Comparison of ENCODE assay signal across 8 cellular contexts in the genomic region with DNA sequence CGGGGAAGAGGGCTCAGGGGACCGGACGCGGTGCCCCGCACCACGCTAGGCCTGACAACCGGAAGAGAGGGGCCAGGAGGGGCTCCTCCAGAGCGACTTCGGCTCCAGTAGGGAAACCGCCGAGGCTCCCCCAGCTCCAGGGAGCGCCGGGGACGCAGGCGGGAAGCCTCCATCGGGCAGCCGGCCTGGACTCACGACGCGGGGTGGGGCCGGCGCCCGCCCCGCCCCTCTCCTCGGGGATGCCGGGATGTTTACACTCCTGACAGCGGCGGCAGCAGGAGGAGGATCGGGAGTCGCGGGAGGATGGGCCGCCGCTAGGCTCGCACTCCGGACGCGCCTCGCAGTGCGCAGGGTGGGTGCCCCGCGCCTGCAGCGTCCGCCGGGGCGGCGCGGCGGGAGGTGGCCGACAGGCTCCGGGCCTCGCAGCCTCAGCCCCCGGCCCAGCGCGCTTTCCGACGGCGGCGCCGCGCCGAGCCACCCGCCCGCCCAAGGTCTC. TPM values are rescaled to one million over a fixed set of nuclear protein-coding genes. Genes with fewer than 3 reads are reported as not detected.
A peak's percentile ranks its signal among the peaks of the same experiment; 100 is the strongest.
DNase-seq lines count a peak whose midpoint lies in the region; ATAC-seq lines count a peak whose summit lies in the region.

TSS of gene NEK7 (plus strand) at position 254 of the 496 bp plus-strand sequence. CDS start 75,583 bp downstream, outside the sequence.

- H3K27ac ChIP-seq in CD8-positive, alpha-beta memory T cell (ENCODE audit: low read depth, low read length): peak within 1 kb of the TSS; percentile 86

- ATAC-seq in GM19463 (IDR thresholded peaks at IDR 0.05; ENCODE audit: unreplicated experiment): peak; percentile 44
- peak; percentile 47 for ATAC-seq in HG03571 (IDR thresholded peaks at IDR 0.05; ENCODE audit: unreplicated experiment)
- peak; percentile 37 for ATAC-seq in effector memory CD8-positive, alpha-beta T cell (replicated peaks)

- CTCF ChIA-PET in CD8-positive, alpha-beta memory T cell (lab: Charles Lee): interaction anchor here (0.6 to 5.9 kb wide), 8 partner anchors 10 to 635 kb away, joined by 3 to 40 read pairs (median 3); no protein-coding TSS in a partner anchor

- POLR2A ChIA-PET in CD8-positive, alpha-beta memory T cell (lab: Charles Lee): interaction anchor here (0.5 to 2.1 kb wide), 9 partner anchors 9 to 456 kb away, joined by 3 to 11 read pairs (median 6); no protein-coding TSS in a partner anchor

- no peaks in the 10 kb centered on the region for H3K9me3 ChIP-seq in CD8-positive, alpha-beta memory T cell (ENCODE audit: low read length)

- H3K4me3 ChIP-seq in CD8-positive, alpha-beta memory T cell (ENCODE audit: low read length): peak within 1 kb of the TSS; percentile 84

- H3K4me1 ChIP-seq in CD8-positive, alpha-beta memory T cell (ENCODE audit: insufficient read depth, low read length): peaks cover 30% of the 10 kb centered on the region

- peaks cover 0 to 1% (median 0%) of the 10 kb centered on the region in 5 donors for H3K9me3 Mint-ChIP-seq in CD8-positive, alpha-beta memory T cell
- H3K9me3 Mint-ChIP-seq in effector memory CD8-positive, alpha-beta T cell: no peaks in the 10 kb centered on the region

- DNase-seq in CD8-positive, alpha-beta memory T cell: peak; percentile 56 to 74 (median 65)
- DNase-seq in NCI-H82 treated with DMSO at 0.1 percent for 48 hours (lab: John Stamatoyannopoulos, UW; ENCODE audit: unreplicated experiment) (peak; percentile 77), lung microvascular endothelial cell (ENCODE audit: low read depth in 2 of 2) (peak; percentile 71 to 88)
- DNase-seq in activated CD8-positive, alpha-beta memory T cell treated with anti-CD3 and anti-CD28 coated beads for 24 hours: peak; percentile 88
- DNase-seq in effector memory CD8-positive, alpha-beta T cell: peak in 2 of 3 experiments; percentile 40 to 55
- DNase-seq in stimulated activated CD8-positive, alpha-beta memory T cell treated with anti-CD3 and anti-CD28 coated beads, Interleukin-15, amount 100 ng/mL, for 24 hours (ENCODE audit: low read depth): peak; percentile 49

- no peaks in the 10 kb centered on the region for H3K27me3 ChIP-seq in CD8-positive, alpha-beta memory T cell (ENCODE audit: insufficient read depth, low read length, poor library complexity, severe bottlenecking)

- peaks cover 0 to 19% (median 0%) of the 10 kb centered on the region in 3 donors for H3K36me3 Mint-ChIP-seq in CD8-positive, alpha-beta memory T cell
- peaks cover 29% of the 10 kb centered on the region for H3K36me3 Mint-ChIP-seq in effector memory CD8-positive, alpha-beta T cell (ENCODE audit: insufficient read depth)

- peaks cover 0 to 3% of the 10 kb centered on the region in 2 donors for H3K27me3 Mint-ChIP-seq in CD8-positive, alpha-beta memory T cell
- no peaks in the 10 kb centered on the region for H3K27me3 Mint-ChIP-seq in effector memory CD8-positive, alpha-beta T cell

- no peaks in the 10 kb centered on the region for H3K36me3 ChIP-seq in CD8-positive, alpha-beta memory T cell (ENCODE audit: insufficient read depth, low read length)

- peak within 1 kb of the TSS; percentile 95 to 100 (median 100) for H3K27ac Mint-ChIP-seq in CD8-positive, alpha-beta memory T cell
- peak within 1 kb of the TSS; percentile 96 for H3K27ac Mint-ChIP-seq in effector memory CD8-positive, alpha-beta T cell

- peak within 1 kb of the TSS; percentile 98 to 100 (median 99) for H3K4me3 Mint-ChIP-seq in CD8-positive, alpha-beta memory T cell
- H3K4me3 Mint-ChIP-seq in effector memory CD8-positive, alpha-beta T cell: peak within 1 kb of the TSS; percentile 94 to 96

- peaks cover 30 to 50% (median 35%) of the 10 kb centered on the region in 3 donors for H3K4me1 Mint-ChIP-seq in CD8-positive, alpha-beta memory T cell
- peaks cover 24 to 55% of the 10 kb centered on the region in 2 donors for H3K4me1 Mint-ChIP-seq in effector memory CD8-positive, alpha-beta T cell (ENCODE audit: low read depth in 2 of 2)

RNA-seq across cellular contexts. Expression of gene NEK7, which starts in this region (rescaled TPM):
- total RNA-seq in CD8-positive, alpha-beta memory T cell: 10 to 100 TPM; 64.7 to 68.6 TPM
- 80.8 TPM for polyA plus RNA-seq in CD8-positive, alpha-beta memory T cell
- 51.0 and 57.1 TPM in 2 replicates for total RNA-seq in lung microvascular endothelial cell

Comparison
In these comparisons a context has a peak if more than half of its experiments do, and no peak if none do; other contexts are left out.
1. Peak in every context shown above with its lines: DNase-seq, ATAC-seq, H3K4me3 ChIP-seq and H3K27ac ChIP-seq.